10 cellular contexts compared by ENCODE assay signal in the genomic region with DNA sequence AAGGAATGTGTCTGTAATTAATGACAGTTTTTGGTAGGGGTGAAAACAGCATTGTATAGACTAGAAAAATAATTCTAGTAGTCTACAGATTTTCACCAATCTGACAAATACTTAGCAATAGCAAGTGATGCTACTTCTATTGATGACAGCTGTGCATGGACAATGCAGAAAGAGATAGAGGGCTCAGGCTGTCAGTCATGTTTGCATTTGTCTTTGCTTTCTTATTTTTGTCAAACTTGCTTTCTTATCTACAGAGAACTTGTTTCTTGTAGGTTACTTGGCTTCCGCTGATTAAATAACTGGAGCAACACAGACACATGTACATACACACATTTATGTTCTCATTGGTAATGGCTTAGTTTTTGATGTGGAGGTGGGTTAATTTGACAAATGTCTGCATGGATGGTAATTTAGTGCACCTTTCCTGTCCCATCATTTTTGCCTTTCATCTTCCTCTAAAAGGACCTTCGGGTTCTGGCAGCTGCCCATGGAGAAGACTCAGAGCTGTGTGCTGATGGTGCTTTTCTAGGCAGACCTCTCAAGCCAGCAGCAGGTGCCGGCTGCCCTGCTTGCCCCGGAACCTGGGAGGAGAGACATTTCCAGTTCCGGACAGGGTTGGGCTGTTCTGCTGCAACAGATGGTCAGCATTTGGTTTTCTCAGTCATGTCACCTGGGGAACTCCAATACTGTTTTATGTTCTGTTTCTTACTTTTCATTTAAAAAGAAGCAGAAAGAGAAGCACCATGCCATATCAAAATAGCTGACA. TPM values are rescaled to one million over a fixed set of nuclear protein-coding genes. Genes with fewer than 3 reads are reported as not detected.
DNase-seq lines count a peak whose midpoint lies in the region; ATAC-seq, FAIRE-seq and TF ChIP-seq lines count a peak whose summit lies in the region.
"Had no signal": no experiment of that assay in that cellular context is flagged by ENCODE, and none has a peak within 500 bp of the region (broad histone marks: within the 10 kb centered on the region; RNA-seq: fewer than 3 reads in every experiment).

No MANE protein-coding gene starts in this region.

- 0% methylated on average over 5 of the region's 5 CpGs for WGBS in GM12878 (ENCODE audit: insufficient coverage, insufficient replicate concordance, low lambda C conversion rate, missing lambda C conversion rate)

- BruUV-seq in GM12878 (replicated peaks; lab: Mats Ljungman, UMichigan) = TSS peak; percentile 87

- H3K36me3 ChIP-seq in GM12878 (ENCODE audit: control insufficient read depth in 2 of 2, insufficient read depth in 2 of 2, low read length in 1 of 2) (no peaks in the 10 kb centered on the region; a peak in 1 of 4 replicates), breast epithelium (no peaks in the 10 kb centered on the region), WERI-Rb-1 (no peaks in the 10 kb centered on the region), SJCRH30 (no peaks in the 10 kb centered on the region)

- H3K9me3 ChIP-seq in GM12878 (replicated peaks; ENCODE audit: control insufficient read depth, insufficient read depth, low read length) (peaks cover 8% of the 10 kb centered on the region), breast epithelium (no peaks in the 10 kb centered on the region), WERI-Rb-1 (ENCODE audit: severe bottlenecking) (peaks cover 4% of the 10 kb centered on the region), SJCRH30 (replicated peaks) (peaks cover 4% of the 10 kb centered on the region; the same call in 1 of the 2 replicates)

- peak; percentile 59 for FAIRE-seq in GM12878 (lab: Jason Lieb, UNC)

- H3K4me1 ChIP-seq in GM12878 (ENCODE audit: control insufficient read depth, insufficient read depth, low read length) = peaks cover 52% of the 10 kb centered on the region
- no peaks in the 10 kb centered on the region for H3K4me1 ChIP-seq in breast epithelium
- H3K4me1 ChIP-seq in SJCRH30 = no peaks in the 10 kb centered on the region

- no peak overlapping the region for H3K4me3 Mint-ChIP-seq in progenitor cell of endocrine pancreas (ENCODE audit: low read depth)

- peak overlapping the region; percentile 41 for H3K4me2 ChIP-seq in GM12878 (ENCODE audit: control insufficient read depth, insufficient read depth)

- H4K20me1 ChIP-seq in GM12878 (ENCODE audit: control insufficient read depth, insufficient read depth) = no peaks in the 10 kb centered on the region

- peaks cover 81% of the 10 kb centered on the region for H3K79me2 ChIP-seq in GM12878 (ENCODE audit: control insufficient read depth, insufficient read depth, low read length)

- ATAC-seq in GM18517 (IDR thresholded peaks at IDR 0.05; ENCODE audit: unreplicated experiment) (peak; percentile 67), GM21360 (IDR thresholded peaks at IDR 0.05; ENCODE audit: unreplicated experiment) (peak; percentile 48), HG03175 (IDR thresholded peaks at IDR 0.05; ENCODE audit: unreplicated experiment) (peak; percentile 65), GM12878 (peak; percentile 76)

- DNase-seq in GM12878 (ENCODE audit: low read depth, low spot score) = no peak
- DNase-seq in breast epithelium (ENCODE audit: low spot score in 2 of 2) = no peak
- DNase-seq in progenitor cell of endocrine pancreas (ENCODE audit: low spot score, unreplicated experiment) = no peak
- DNase-seq in WERI-Rb-1 = no peak
- no peak for DNase-seq in SJCRH30
- DNase-seq: NCI-H510A had no signal

- POLR2A ChIA-PET in GM12878 (lab: Charles Lee) = interaction anchor here (5.3 to 11.5 kb wide), 2 partner anchors 16 to 26 kb away, joined by 61 to 172 read pairs; partner anchors contain the start of gene CAMK4

- CTCF ChIA-PET in GM12878 (lab: Yijun Ruan, JAX) = interaction anchor here (1.2 to 14.9 kb wide), 4 partner anchors 13 to 94 kb away, joined by 3 to 263 read pairs (median 21); partner anchors contain the start of gene CAMK4

- peak; percentile 68 for TF ChIP-seq POLR2A in GM12878 (IDR thresholded peaks at IDR 0.05; ENCODE audit: low read depth, low read length)
- TF ChIP-seq POLR2A in breast epithelium (IDR thresholded peaks at IDR 0.05) = no peak

- H3K27me3 ChIP-seq in GM12878 (replicated peaks in 1 of 2; ENCODE audit: control insufficient read depth in 2 of 2, insufficient read depth in 2 of 2, low read length in 1 of 2) = no peaks in the 10 kb centered on the region
- no peaks in the 10 kb centered on the region for H3K27me3 ChIP-seq in breast epithelium
- H3K27me3 ChIP-seq in WERI-Rb-1 (ENCODE audit: insufficient read depth, low read depth, severe bottlenecking) = no peaks in the 10 kb centered on the region
- H3K27me3 ChIP-seq in SJCRH30 = no peaks in the 10 kb centered on the region

- SMC1A ChIA-PET in GM12878 (lab: Charles Lee; ENCODE audit: uncharacterized antibody, unreplicated experiment) = interaction anchor here (0.8 to 16.2 kb wide), 8 partner anchors 8 to 894 kb away, joined by 3 to 608 read pairs (median 5); partner anchors contain the start of gene CAMK4

- peak overlapping the region; percentile 83 for H3K27ac ChIP-seq in GM12878 (ENCODE audit: control insufficient read depth, insufficient read depth)
- no peak overlapping the region for H3K27ac ChIP-seq in breast epithelium
- no peak overlapping the region for H3K27ac ChIP-seq in WERI-Rb-1
- H3K27ac ChIP-seq in SJCRH30 = no peak overlapping the region
- H3K27ac ChIP-seq: epithelial cell of prostate had no signal

- H3K36me3 Mint-ChIP-seq in progenitor cell of endocrine pancreas (ENCODE audit: insufficient read depth) = no peaks in the 10 kb centered on the region

- RAD21 ChIA-PET in GM12878 (lab: Charles Lee; ENCODE audit: unreplicated experiment) = interaction anchor here (0.9 to 15.0 kb wide), 4 partner anchors 22 to 258 kb away, joined by 3 to 443 read pairs (median 22); partner anchors contain the start of genes CAMK4 and STARD4

- H3K4me1 Mint-ChIP-seq in progenitor cell of endocrine pancreas (ENCODE audit: low read depth) = no peaks in the 10 kb centered on the region

- no peak overlapping the region for H3K27ac Mint-ChIP-seq in progenitor cell of endocrine pancreas

- peaks cover 4% of the 10 kb centered on the region for H3K9me3 Mint-ChIP-seq in progenitor cell of endocrine pancreas (ENCODE audit: low read depth)

- H3K9ac ChIP-seq in GM12878 (ENCODE audit: control insufficient read depth, insufficient read depth, low read length) = peak overlapping the region; percentile 7; the same call in 1 of the 2 replicates

- TF ChIP-seq RAD21 in GM12878 (IDR thresholded peaks at IDR 0.05; ENCODE audit: insufficient read depth, low read depth, low read length) = 0 out of 2 replicates have a peak, but pooled peaks have one; percentile 1

- no peak for TF ChIP-seq CTCF in GM12878 (IDR thresholded peaks at IDR 0.05 in 2 of 3, conservative IDR thresholded peaks at IDR 0.05 in 1 of 3; ENCODE audit: control insufficient read depth in 2 of 3, extremely low read depth in 1 of 3, insufficient read depth in 1 of 3, low read depth in 3 of 3, low read length in 3 of 3)
- TF ChIP-seq CTCF in breast epithelium (IDR thresholded peaks at IDR 0.05) = no peak
- TF ChIP-seq CTCF in progenitor cell of endocrine pancreas (IDR thresholded peaks at IDR 0.05; ENCODE audit: unreplicated experiment) = no peak
- no peak for TF ChIP-seq CTCF in WERI-Rb-1 (IDR thresholded peaks at IDR 0.05; ENCODE audit: low read depth, low read length)

- TF ChIP-seq EP300 in GM12878 (IDR thresholded peaks at IDR 0.05; ENCODE audit: borderline replicate concordance in 1 of 2, control insufficient read depth in 1 of 2, low read depth in 2 of 2, low read length in 2 of 2) = peak; percentile 33 to 45; a peak in 2 of 4 replicates

- in situ Hi-C loops in GM12878 (cut with MboI) = no loop called here

- intact Hi-C loops in GM12878 (cut with micrococcal nuclease; ENCODE audit: unreplicated experiment) (loop anchor here (1.0 kb wide), 1 partner anchor 16 kb away; no protein-coding TSS in a partner anchor), breast epithelium (cut with DNase I; ENCODE audit: low total_unique reads) (no loop called here)

- H3K27me3 Mint-ChIP-seq in progenitor cell of endocrine pancreas = no peaks in the 10 kb centered on the region

- H2AFZ ChIP-seq in GM12878 (ENCODE audit: control insufficient read depth, low read depth, low read length) = peak overlapping the region; percentile 74

- H3K4me3 ChIP-seq in GM12878 (peak overlapping the region; percentile 33; the same call in 1 of the 2 replicates), breast epithelium (no peak overlapping the region), WERI-Rb-1 (ENCODE audit: low read depth, low read length) (no peak overlapping the region), SJCRH30 (no peak overlapping the region)

TF ChIP-seq in GM12878, 131 proteins besides CTCF, POLR2A, EP300 and RAD21 (continues in another document):
- TF ChIP-seq TCF3 (IDR thresholded peaks at IDR 0.05; ENCODE audit: borderline replicate concordance, insufficient read depth, low read depth, low read length) (peak; percentile 96), EED (IDR thresholded peaks at IDR 0.05; ENCODE audit: low read depth) (peak; percentile 49; the same call in 1 of the 2 replicates), NBN (IDR thresholded peaks at IDR 0.05) (no peak), CBX5 (IDR thresholded peaks at IDR 0.05; ENCODE audit: low read depth) (no peak), TCF12 (IDR thresholded peaks at IDR 0.05; ENCODE audit: low read depth, low read length) (peak; percentile 98)

RNA-seq across cellular contexts. Expression of gene CAMK4, which starts 28.8 kb away (rescaled TPM):
- total RNA-seq in GM12878 (2013; cell fraction: nucleolus; rRNA removed) = 79.4 and 87.6 TPM in 2 replicates
- total RNA-seq in GM12878 (2014; rRNA removed) = 31.5 and 34.5 TPM in 2 replicates
- 51.0 and 55.6 TPM in 2 replicates for total RNA-seq in GM12878 (2014; rRNA removed; fragmentation: Illumina TruSeq; extraction: Trizol)
- total RNA-seq in GM12878 (2021) = 51.9 and 54.4 TPM in 2 replicates
- polyA plus RNA-seq in GM12878 (2011; ENCODE audit: low read depth) = 10.7 TPM
- 35.8 and 47.1 TPM in 2 replicates for polyA plus RNA-seq in GM12878 (2011; rRNA removed)
- polyA plus RNA-seq in GM12878 (2011; cell fraction: cytosol; rRNA removed) = 17.7 and 18.9 TPM in 2 replicates
- polyA plus RNA-seq in GM12878 (2011; cell fraction: nucleus; rRNA removed) = 14.0 and 16.6 TPM in 2 replicates
- 18.5 and 26.3 TPM in 2 replicates for polyA plus RNA-seq in GM12878 (2012)
- polyA plus RNA-seq in GM12878 (2014; fragmentation: Illumina TruSeq; extraction: Trizol) = 30.5 and 39.0 TPM in 2 replicates
- 10 to 100 TPM; 13.3 to 15.0 TPM for polyA plus RNA-seq in GM12878 (2014; fragmentation: Nextera tagmentation; extraction: Ambion mirVana)
- polyA plus RNA-seq in GM12878 (2014; rRNA removed) = 38.5 and 45.0 TPM in 2 replicates
- 10 to 100 TPM; 31.4 to 34.9 TPM for polyA plus RNA-seq in GM12878 (2016; fragmentation: Nextera tagmentation; extraction: Ambion mirVana)
- 41.1 and 45.5 TPM in 2 replicates for polyA minus RNA-seq in GM12878 (2011; rRNA and poly(A)+ RNA removed)
- polyA minus RNA-seq in GM12878 (2011; cell fraction: cytosol; rRNA and poly(A)+ RNA removed) = 17.9 and 34.2 TPM in 2 replicates
- 25.5 and 30.0 TPM in 2 replicates for polyA minus RNA-seq in GM12878 (2011; cell fraction: nucleus; rRNA and poly(A)+ RNA removed)
- total RNA-seq in breast epithelium = 1 to 10 TPM in 2 of 3 donors, under 1 TPM in 1; 0.98 to 1.5 (median 1.4) TPM
- total RNA-seq in progenitor cell of endocrine pancreas = 2.1 and 2.3 TPM in 2 replicates
- 18.1 and 19.3 TPM in 2 replicates for total RNA-seq in SJCRH30 (2014; rRNA removed; shearing (Covaris generic))
